15 cellular contexts compared by ENCODE assay signal in the genomic region with DNA sequence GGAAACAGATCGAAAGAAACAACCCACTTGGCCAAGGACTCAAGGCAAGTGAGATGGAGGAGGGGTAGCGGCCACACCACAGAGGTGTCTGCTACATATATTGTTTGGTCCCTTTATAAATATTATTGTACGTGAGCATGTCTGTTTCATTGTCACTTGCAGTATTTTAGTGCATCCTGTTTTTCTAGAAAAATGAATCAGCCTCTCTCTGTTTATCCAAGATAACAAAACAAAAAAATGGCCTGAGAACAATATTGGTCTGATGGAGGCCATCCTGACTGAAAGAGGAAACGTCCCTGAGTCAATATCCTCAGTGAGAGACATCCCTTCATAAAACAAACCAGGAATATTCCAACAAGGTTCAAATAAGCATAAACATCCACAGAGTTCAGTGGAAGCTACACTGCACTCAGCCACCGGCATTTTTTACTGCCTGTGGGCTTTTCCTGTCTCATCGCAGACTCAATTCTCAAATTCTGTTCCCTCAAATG. TPM values are rescaled to one million over a fixed set of nuclear protein-coding genes. Genes with fewer than 3 reads are reported as not detected.
DNase-seq lines count a peak whose midpoint lies in the region; ATAC-seq and TF ChIP-seq lines count a peak whose summit lies in the region.
"Had no signal": no experiment of that assay in that cellular context is flagged by ENCODE, and none has a peak within 500 bp of the region (broad histone marks: within the 10 kb centered on the region; RNA-seq: fewer than 3 reads in every experiment).

No MANE protein-coding gene starts in this region.

- DNase-seq in GM23248 (no peak), astrocyte of the spinal cord (ENCODE audit: low read depth, low spot score) (peak; percentile 45), hepatocyte (ENCODE audit: low spot score) (no peak), smooth muscle cell (lab: John Stamatoyannopoulos, UW; ENCODE audit: unreplicated experiment) (no peak), cerebellar nuclear complex (lab: John Stamatoyannopoulos, UW) (no peak), immature natural killer cell (no peak)
- DNase-seq in stimulated activated naive CD8-positive, alpha-beta T cell treated with anti-CD3 and anti-CD28 coated beads, Interleukin-15, amount 100 ng/mL, for 72 hours, result no peak
- DNase-seq in activated naive CD4-positive, alpha-beta T cell treated with anti-CD3 and anti-CD28 coated beads, Interleukin-2, amount 10 ng/mL, durations not matched to agents 7 days and 5 days, result no peak
- DNase-seq: activated CD8-positive, alpha-beta T cell treated with anti-CD3 and anti-CD28 coated beads, Interleukin-2, amount 10 ng/mL, durations not matched to agents 7 days and 5 days; activated gamma-delta T cell; GDM1; H7; NCI-H1105 treated with DMSO at 0.1 percent for 48 hours; NCI-H526; stimulated activated CD4-positive, alpha-beta T cell treated with anti-CD3 and anti-CD28 coated beads, Interleukin-15, amount 100 ng/mL, for 24 hours had no signal

- H3K79me2 ChIP-seq in GM23248 (ENCODE audit: insufficient read depth) (peaks cover 95% of the 10 kb centered on the region), hepatocyte (peaks cover 98% of the 10 kb centered on the region), smooth muscle cell (ENCODE audit: low read depth) (peaks cover 94% of the 10 kb centered on the region)

- in situ Hi-C loops in GM23248 (cut with MboI) (no loop called here), astrocyte of the spinal cord (cut with HindIII; ENCODE audit: low sequenced_read_pairs) (no loop called here)

- no peaks in the 10 kb centered on the region for H3K27me3 ChIP-seq in GM23248 (replicated peaks; ENCODE audit: insufficient read depth)
- H3K27me3 ChIP-seq in hepatocyte, result no peaks in the 10 kb centered on the region
- H3K27me3 ChIP-seq in smooth muscle cell (ENCODE audit: low read depth), result no peaks in the 10 kb centered on the region

- H3K4me1 ChIP-seq in GM23248 (ENCODE audit: insufficient read depth) (peaks cover 43% of the 10 kb centered on the region), hepatocyte (ENCODE audit: insufficient read depth) (peaks cover 10% of the 10 kb centered on the region), smooth muscle cell (ENCODE audit: low read depth) (peaks cover 6% of the 10 kb centered on the region)

- H3K4me2 ChIP-seq in GM23248 (ENCODE audit: unreplicated experiment) (no peak overlapping the region), hepatocyte (no peak overlapping the region), smooth muscle cell (peak overlapping the region; percentile 67)

- WGBS in GM23248 (ENCODE audit: low coverage in 1 of 2, low lambda C conversion rate in 2 of 2, missing lambda C conversion rate in 2 of 2), 2 experiments, result 58 to 66% methylated on average over 6 of the region's 6 CpGs
- WGBS in hepatocyte (ENCODE audit: low lambda C conversion rate, missing lambda C conversion rate), result 68% methylated on average over 6 of the region's 6 CpGs
- WGBS in smooth muscle cell (ENCODE audit: low lambda C conversion rate), result 56% methylated on average over 6 of the region's 6 CpGs

- H3K4me1 Mint-ChIP-seq in stimulated activated naive CD8-positive, alpha-beta T cell treated with anti-CD3 and anti-CD28 coated beads, Interleukin-15, amount 100 ng/mL, for 72 hours, result no peaks in the 10 kb centered on the region
- H3K4me1 Mint-ChIP-seq in activated naive CD4-positive, alpha-beta T cell treated with anti-CD3 and anti-CD28 coated beads, Interleukin-2, amount 10 ng/mL, durations not matched to agents 7 days and 5 days, result peaks cover 5% of the 10 kb centered on the region
- no peaks in the 10 kb centered on the region for H3K4me1 Mint-ChIP-seq in immature natural killer cell

- H3K36me3 ChIP-seq in GM23248 (ENCODE audit: low read depth) (no peaks in the 10 kb centered on the region), hepatocyte (replicated peaks; ENCODE audit: insufficient read depth, low read depth) (no peaks in the 10 kb centered on the region), smooth muscle cell (ENCODE audit: low read depth) (no peaks in the 10 kb centered on the region)

- no peak for ATAC-seq in stimulated activated naive CD8-positive, alpha-beta T cell treated with anti-CD3 and anti-CD28 coated beads, Interleukin-15, amount 100 ng/mL, for 72 hours
- ATAC-seq: activated CD8-positive, alpha-beta T cell treated with anti-CD3 and anti-CD28 coated beads, Interleukin-2, amount 10 ng/mL, durations not matched to agents 7 days and 5 days had no signal

- H3K9me3 Mint-ChIP-seq in stimulated activated naive CD8-positive, alpha-beta T cell treated with anti-CD3 and anti-CD28 coated beads, Interleukin-15, amount 100 ng/mL, for 72 hours, result no peaks in the 10 kb centered on the region
- H3K9me3 Mint-ChIP-seq in activated naive CD4-positive, alpha-beta T cell treated with anti-CD3 and anti-CD28 coated beads, Interleukin-2, amount 10 ng/mL, durations not matched to agents 7 days and 5 days, result no peaks in the 10 kb centered on the region
- H3K9me3 Mint-ChIP-seq in immature natural killer cell, result no peaks in the 10 kb centered on the region

- H3K27ac ChIP-seq in GM23248 (no peak overlapping the region), hepatocyte (peak overlapping the region; percentile 10), smooth muscle cell (ENCODE audit: low read depth) (peak overlapping the region; percentile 76)

- TF ChIP-seq CTCF in astrocyte of the spinal cord (IDR thresholded peaks at IDR 0.05; ENCODE audit: low read depth, low read length) (no peak), hepatocyte (IDR thresholded peaks at IDR 0.05; ENCODE audit: poor library complexity) (no peak), smooth muscle cell (IDR thresholded peaks at IDR 0.05; ENCODE audit: borderline replicate concordance, insufficient read depth, poor library complexity, severe bottlenecking) (no peak)

- H3F3A ChIP-seq in GM23248 (ENCODE audit: insufficient read depth) (peaks cover 45% of the 10 kb centered on the region), smooth muscle cell (ENCODE audit: low read depth) (peaks cover 11% of the 10 kb centered on the region)

- CTCF ChIA-PET in activated naive CD4-positive, alpha-beta T cell treated with anti-CD3 and anti-CD28 coated beads, Interleukin-2, amount 10 ng/mL, durations not matched to agents 7 days and 5 days (lab: Charles Lee), result no interaction called here

- H3K9me3 ChIP-seq in GM23248 (ENCODE audit: low read depth) (no peaks in the 10 kb centered on the region), hepatocyte (ENCODE audit: low read depth) (no peaks in the 10 kb centered on the region), smooth muscle cell (replicated peaks; ENCODE audit: low read depth) (no peaks in the 10 kb centered on the region)

- H3K4me3 Mint-ChIP-seq in stimulated activated naive CD8-positive, alpha-beta T cell treated with anti-CD3 and anti-CD28 coated beads, Interleukin-15, amount 100 ng/mL, for 72 hours, result no peak overlapping the region
- H3K4me3 Mint-ChIP-seq in activated naive CD4-positive, alpha-beta T cell treated with anti-CD3 and anti-CD28 coated beads, Interleukin-2, amount 10 ng/mL, durations not matched to agents 7 days and 5 days, result no peak overlapping the region
- H3K4me3 Mint-ChIP-seq in immature natural killer cell, result no peak overlapping the region
- H3K4me3 Mint-ChIP-seq: activated CD8-positive, alpha-beta T cell treated with anti-CD3 and anti-CD28 coated beads, Interleukin-2, amount 10 ng/mL, durations not matched to agents 7 days and 5 days had no signal

- no peak overlapping the region for H3K4me3 ChIP-seq in GM23248
- no peak overlapping the region for H3K4me3 ChIP-seq in astrocyte of the spinal cord (ENCODE audit: low read depth, low read length)
- H3K4me3 ChIP-seq in hepatocyte, result no peak overlapping the region
- H3K4me3 ChIP-seq in smooth muscle cell, result no peak overlapping the region

- H4K20me1 ChIP-seq in GM23248 (ENCODE audit: insufficient read depth) (no peaks in the 10 kb centered on the region), hepatocyte (ENCODE audit: insufficient read depth, poor library complexity, severe bottlenecking) (peaks cover 13% of the 10 kb centered on the region), smooth muscle cell (ENCODE audit: low read depth) (peaks cover 84% of the 10 kb centered on the region)

- no peak overlapping the region for H3K27ac Mint-ChIP-seq in stimulated activated naive CD8-positive, alpha-beta T cell treated with anti-CD3 and anti-CD28 coated beads, Interleukin-15, amount 100 ng/mL, for 72 hours
- no peak overlapping the region for H3K27ac Mint-ChIP-seq in activated naive CD4-positive, alpha-beta T cell treated with anti-CD3 and anti-CD28 coated beads, Interleukin-2, amount 10 ng/mL, durations not matched to agents 7 days and 5 days
- H3K27ac Mint-ChIP-seq in immature natural killer cell, result no peak overlapping the region
- H3K27ac Mint-ChIP-seq: activated CD8-positive, alpha-beta T cell treated with anti-CD3 and anti-CD28 coated beads, Interleukin-2, amount 10 ng/mL, durations not matched to agents 7 days and 5 days had no signal

- H3K9me2 ChIP-seq in GM23248 (ENCODE audit: insufficient read depth) (no peaks in the 10 kb centered on the region), hepatocyte (replicated peaks; ENCODE audit: insufficient read depth) (no peaks in the 10 kb centered on the region)

- 0 out of 2 replicates have a peak overlapping the region, but pooled peaks have one; percentile 8 for H3K9ac ChIP-seq in GM23248
- H3K9ac ChIP-seq in smooth muscle cell (ENCODE audit: low read depth), result peak overlapping the region; percentile 12

- no peak overlapping the region for H2AFZ ChIP-seq in GM23248
- no peak overlapping the region for H2AFZ ChIP-seq in hepatocyte
- no peak overlapping the region for H2AFZ ChIP-seq in smooth muscle cell (ENCODE audit: low read depth)

- peaks cover 31% of the 10 kb centered on the region for H3K27me3 Mint-ChIP-seq in stimulated activated naive CD8-positive, alpha-beta T cell treated with anti-CD3 and anti-CD28 coated beads, Interleukin-15, amount 100 ng/mL, for 72 hours
- H3K27me3 Mint-ChIP-seq in activated naive CD4-positive, alpha-beta T cell treated with anti-CD3 and anti-CD28 coated beads, Interleukin-2, amount 10 ng/mL, durations not matched to agents 7 days and 5 days, result peaks cover 5% of the 10 kb centered on the region
- H3K27me3 Mint-ChIP-seq in immature natural killer cell (ENCODE audit: low read depth in 3 of 3), result peaks cover 2% of the 10 kb centered on the region in 3 donors

- no peaks in the 10 kb centered on the region for H3K36me3 Mint-ChIP-seq in activated naive CD4-positive, alpha-beta T cell treated with anti-CD3 and anti-CD28 coated beads, Interleukin-2, amount 10 ng/mL, durations not matched to agents 7 days and 5 days
- no peaks in the 10 kb centered on the region for H3K36me3 Mint-ChIP-seq in immature natural killer cell

RNA-seq across cellular contexts. Expression of gene WWTR1, which starts 42.0 kb away (rescaled TPM):
- 53.3 and 57.4 TPM in 2 replicates for total RNA-seq in GM23248 (2014; rRNA removed; shearing (Covaris generic))
- polyA plus RNA-seq in GM23248 (2016; fragmentation: Nextera tagmentation; extraction: Ambion mirVana), result 75.7 and 78.2 TPM in 2 replicates
- total RNA-seq in hepatocyte, result 54.7 and 55.8 TPM in 2 replicates
- 40.5 and 40.6 TPM in 2 replicates for polyA plus RNA-seq in hepatocyte
- 54.3 and 55.6 TPM in 2 replicates for total RNA-seq in smooth muscle cell
- 38.4 and 43.7 TPM in 2 replicates for polyA plus RNA-seq in smooth muscle cell
- polyA plus RNA-seq in immature natural killer cell, result not detected

Comparison
In these comparisons a context has a peak if more than half of its experiments do, and no peak if none do; other contexts are left out.
1. RNA of gene WWTR1, which starts 42.0 kb away (polyA plus RNA-seq): 75.7 to 78.2 TPM in GM23248, 40.5 to 40.6 TPM in hepatocyte and 38.4 to 43.7 TPM in smooth muscle cell; not detected in immature natural killer cell; every median in the first group is over 10 times any median in the second.